In genomic region chr19:16265205-16265604, GRCh38 we compare ENCODE assay signal across 13 cellular contexts.
"Had no signal": no experiment of that assay in that cellular context is flagged by ENCODE, and none has a peak within 500 bp of the region (broad histone marks: within the 10 kb centered on the region; RNA-seq: fewer than 3 reads in every experiment).

No MANE protein-coding gene starts in this region.

- H3K4me3 Mint-ChIP-seq: activated T-helper 17 cell treated with anti-CD3 and anti-CD28 coated beads, Interleukin-2, amount 50 U/mL, for 72 hours; neural crest cell; T-helper 1 cell treated with Interleukin-12 subunit alpha and Interleukin-12 subunit beta and Interleukin-4 antibody, amounts not matched to agents 30 μg/mL and 1 μg/mL, for 36 hours had no signal

- H3K9me3 Mint-ChIP-seq: activated naive CD4-positive, alpha-beta T cell treated with anti-CD3 and anti-CD28 coated beads, Interleukin-2, amount 50 U/mL, for 72 hours; activated T-helper 17 cell treated with anti-CD3 and anti-CD28 coated beads, Interleukin-2, amount 50 U/mL, for 72 hours; neural crest cell; T-helper 1 cell treated with Interleukin-12 subunit alpha and Interleukin-12 subunit beta and Interleukin-4 antibody, amounts not matched to agents 30 μg/mL and 1 μg/mL, for 36 hours had no signal

- ATAC-seq: activated CD4-positive, CD25-positive, alpha-beta regulatory T cell treated with anti-CD3 and anti-CD28 coated beads, Interleukin-2, amount 50 U/mL, for 24 hours; activated naive CD4-positive, alpha-beta T cell treated with anti-CD3 and anti-CD28 coated beads, Interleukin-2, amount 50 U/mL, for 72 hours; activated T-helper 17 cell treated with anti-CD3 and anti-CD28 coated beads, Interleukin-2, amount 50 U/mL, for 72 hours; mucosa of descending colon; SK-N-SH treated with all-trans-retinoic acid at 6 μM for 48 hours had no signal

- H3K4me1 Mint-ChIP-seq: neural crest cell had no signal

- H3K27me3 Mint-ChIP-seq: activated T-helper 17 cell treated with anti-CD3 and anti-CD28 coated beads, Interleukin-2, amount 50 U/mL, for 72 hours had no signal

- DNase-seq: activated T-cell treated with anti-CD3 and anti-CD28 coated beads for 4 hours; aorta; esophagus squamous epithelium; foreskin fibroblast; mucosa of descending colon; ovary; stimulated activated CD4-positive, alpha-beta T cell treated with anti-CD3 and anti-CD28 coated beads, Interleukin-4, amount 100 ng/mL, for 24 hours had no signal

- H3K36me3 Mint-ChIP-seq: activated naive CD4-positive, alpha-beta T cell treated with anti-CD3 and anti-CD28 coated beads, Interleukin-2, amount 50 U/mL, for 72 hours had no signal

- H3K36me3 ChIP-seq: esophagus squamous epithelium, ovary had no signal

- H3K27ac Mint-ChIP-seq: activated naive CD4-positive, alpha-beta T cell treated with anti-CD3 and anti-CD28 coated beads, Interleukin-2, amount 50 U/mL, for 72 hours; activated T-helper 17 cell treated with anti-CD3 and anti-CD28 coated beads, Interleukin-2, amount 50 U/mL, for 72 hours; T-helper 1 cell treated with Interleukin-12 subunit alpha and Interleukin-12 subunit beta and Interleukin-4 antibody, amounts not matched to agents 30 μg/mL and 1 μg/mL, for 36 hours had no signal

- H3K27ac ChIP-seq: esophagus squamous epithelium, ovary had no signal

- H3K4me3 ChIP-seq: esophagus squamous epithelium, mucosa of descending colon, ovary had no signal

- H3K9me3 ChIP-seq: esophagus squamous epithelium, mucosa of descending colon, ovary had no signal
